In genomic region chr1:151197863-151198253, GRCh38 we compare ENCODE assay signal across 8 cellular contexts. TPM values are rescaled to one million over a fixed set of nuclear protein-coding genes. Genes with fewer than 3 reads are reported as not detected.
DNase-seq lines count a peak whose midpoint lies in the region; TF ChIP-seq lines count a peak whose summit lies in the region.

No MANE protein-coding gene starts in this region.

- peaks cover 36% of the 10 kb centered on the region for H3K4me1 ChIP-seq in skeletal muscle satellite cell (ENCODE audit: control insufficient read depth, insufficient read depth, low read length)

- H3K4me2 ChIP-seq in skeletal muscle satellite cell (ENCODE audit: low read length): peak overlapping the region; percentile 90

- H3K9ac ChIP-seq in SK-N-MC (ENCODE audit: insufficient read length): peak overlapping the region; percentile 78
- peak overlapping the region; percentile 99 for H3K9ac ChIP-seq in skeletal muscle satellite cell (ENCODE audit: low read depth, low read length)

- DNase-seq in SHP77 (lab: John Stamatoyannopoulos, UW) (peak; percentile 49 to 73), SHP77 treated with DMSO at 0.1 percent for 48 hours (lab: John Stamatoyannopoulos, UW) (no peak), SK-N-MC (ENCODE audit: low read depth, low spot score) (no peak), fibroblast of pulmonary artery (ENCODE audit: low read depth) (no peak), HCEC 1CT (no peak), NCI-H1105 treated with DMSO at 0.1 percent for 48 hours (lab: John Stamatoyannopoulos, UW) (no peak), Ammon's horn (ENCODE audit: low spot score) (no peak)

- H3K9me3 ChIP-seq in SK-N-MC (ENCODE audit: low read depth, low read length) (no peaks in the 10 kb centered on the region), skeletal muscle satellite cell (replicated peaks; ENCODE audit: low read length) (no peaks in the 10 kb centered on the region)

- TF ChIP-seq CTCF in fibroblast of pulmonary artery (IDR thresholded peaks at IDR 0.05; ENCODE audit: low read length, missing control alignments): no peak

- H3K36me3 ChIP-seq in SK-N-MC (ENCODE audit: insufficient read depth, low read length) (peaks cover 10% of the 10 kb centered on the region), skeletal muscle satellite cell (ENCODE audit: insufficient read depth, low read length) (peaks cover 11% of the 10 kb centered on the region)

- peak overlapping the region; percentile 74 for H3K27ac ChIP-seq in SK-N-MC

- H3K27me3 ChIP-seq in skeletal muscle satellite cell (ENCODE audit: control insufficient read depth, insufficient read depth, low read length): no peaks in the 10 kb centered on the region

- H3K4me3 ChIP-seq in SK-N-MC: peak overlapping the region; percentile 100
- H3K4me3 ChIP-seq in fibroblast of pulmonary artery (replicated peaks; ENCODE audit: low read depth, low read length): peak overlapping the region; percentile 100
- H3K4me3 ChIP-seq in skeletal muscle satellite cell (ENCODE audit: low read length): peak overlapping the region; percentile 85

RNA-seq across cellular contexts. Expression of gene PIP5K1A, which starts 0.5 kb away (rescaled TPM):
- 35.2 and 46.6 TPM in 2 replicates for total RNA-seq in skeletal muscle satellite cell (2012; rRNA removed)

RNA-seq across cellular contexts. Expression of gene VPS72, which starts 7.9 kb away (rescaled TPM):
- total RNA-seq in skeletal muscle satellite cell (2012; rRNA removed): 30.9 and 32.8 TPM in 2 replicates

RNA-seq across cellular contexts. Expression of gene TMOD4, which starts 22.1 kb away (rescaled TPM):
- total RNA-seq in skeletal muscle satellite cell (2012; rRNA removed): not detected in 2 replicates

RNA-seq across cellular contexts. Expression of gene SCNM1, which starts 31.9 kb away (rescaled TPM):
- total RNA-seq in skeletal muscle satellite cell (2012; rRNA removed): 22.3 and 37.1 TPM in 2 replicates

RNA-seq across cellular contexts. Expression of gene LYSMD1, which starts 32.2 kb away (rescaled TPM):
- total RNA-seq in skeletal muscle satellite cell (2012; rRNA removed): 8.9 and 9.8 TPM in 2 replicates

Comparison
In these comparisons a context has a peak if more than half of its experiments do, and no peak if none do; other contexts are left out.
1. DNase-seq: peak in SHP77 (2 of 2); none in SHP77 treated with DMSO at 0.1 percent for 48 hours (single experiment), SK-N-MC (single experiment), fibroblast of pulmonary artery (single experiment), HCEC 1CT (single experiment), NCI-H1105 treated with DMSO at 0.1 percent for 48 hours (single experiment) and Ammon's horn (single experiment).
2. Peak in every context shown above with its lines, with median percentiles within 50 percentile points of each other: H3K4me3 ChIP-seq.